Comparison of ENCODE assay signal across 8 cellular contexts in the genomic region with DNA sequence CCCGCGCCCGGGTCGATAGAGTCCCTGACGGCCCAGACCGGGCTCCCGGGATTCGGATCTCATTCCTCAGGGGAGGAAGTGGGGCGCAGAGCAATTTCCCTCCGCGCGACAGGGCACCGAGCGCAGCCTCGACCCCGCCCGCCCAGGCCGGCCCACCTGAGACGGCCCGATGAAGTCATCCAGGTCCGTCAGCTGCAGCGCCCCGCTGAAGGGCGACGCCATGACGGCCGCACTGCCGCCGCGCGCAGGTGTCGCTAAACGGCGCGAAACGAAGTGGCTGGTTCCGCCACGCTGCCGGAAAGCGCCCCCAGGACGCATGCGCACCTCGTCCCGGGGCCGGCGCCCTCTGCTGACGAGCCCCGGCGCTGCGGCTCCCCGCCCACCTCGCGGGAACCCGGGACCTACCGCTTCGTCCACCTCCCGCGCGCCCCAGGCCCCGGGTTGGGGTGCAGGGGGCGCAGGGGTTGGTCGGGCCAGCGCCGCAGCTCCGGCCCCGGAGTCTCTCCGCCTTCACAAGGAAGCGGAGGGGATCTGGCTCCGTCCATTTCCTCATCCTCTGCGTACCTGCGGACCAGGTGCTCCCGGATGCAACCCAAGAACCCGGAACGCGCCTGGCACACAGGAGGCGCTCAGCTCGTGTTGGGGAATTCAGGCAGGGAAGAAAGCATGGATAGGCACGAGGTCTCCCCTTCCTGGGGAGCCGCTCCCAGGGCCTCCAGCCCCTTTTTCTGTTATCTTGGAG. TPM values are rescaled to one million over a fixed set of nuclear protein-coding genes. Genes with fewer than 3 reads are reported as not detected.
DNase-seq lines count a peak whose midpoint lies in the region; ATAC-seq and TF ChIP-seq lines count a peak whose summit lies in the region.

Gene CIAO3, minus strand, starts transcription at position 234 of the 742 bp plus-strand sequence. Its CDS starts 12 bp downstream, at position 222.

- peaks cover 15% of the 10 kb centered on the region for H3F3A ChIP-seq in DOHH2 (ENCODE audit: control insufficient read depth, insufficient read depth)

- peaks cover 48% of the 10 kb centered on the region for H3K4me1 ChIP-seq in DOHH2 (ENCODE audit: control insufficient read depth, low read length)
- H3K4me1 ChIP-seq in foreskin keratinocyte: peaks cover 3% of the 10 kb centered on the region
- H3K4me1 ChIP-seq in neuronal stem cell (ENCODE audit: control insufficient read depth in 2 of 2, insufficient read depth in 1 of 2, low read depth in 1 of 2, low read length in 2 of 2): peaks cover 4 to 5% of the 10 kb centered on the region in 2 donors

- H3K79me2 ChIP-seq in DOHH2 (ENCODE audit: control insufficient read depth, low read length): peaks cover 33% of the 10 kb centered on the region

- H2BK5ac ChIP-seq in neuronal stem cell (ENCODE audit: low read length): peak within 1 kb of the TSS; percentile 66

- ATAC-seq in GM21825 (IDR thresholded peaks at IDR 0.05; ENCODE audit: unreplicated experiment): peak; percentile 69
- peak; percentile 69 for ATAC-seq in foreskin keratinocyte

- no peaks in the 10 kb centered on the region for H4K20me1 ChIP-seq in DOHH2 (ENCODE audit: control insufficient read depth, insufficient read depth, low read depth, low read length)

- no CpG with 5 or more reads among the region's 79 CpGs for WGBS in neuronal stem cell (ENCODE audit: extremely low coverage in 2 of 2, insufficient read length in 2 of 2, insufficient replicate concordance in 1 of 2), 2 donors

- peak within 1 kb of the TSS; percentile 88 for H3K9ac ChIP-seq in neuronal stem cell (ENCODE audit: low read depth, low read length, poor library complexity)

- no peak within 1 kb of the TSS for H2BK120ac ChIP-seq in neuronal stem cell (ENCODE audit: low read depth, low read length)

- H3K4me3 ChIP-seq in DOHH2 (ENCODE audit: low read length): peak within 1 kb of the TSS; percentile 96
- peak within 1 kb of the TSS; percentile 84 to 94 for H3K4me3 ChIP-seq in neuronal stem cell (ENCODE audit: low read length in 2 of 2)

- H3K27ac ChIP-seq in DOHH2 (ENCODE audit: low read depth, low read length) (peak within 1 kb of the TSS; percentile 100), foreskin keratinocyte (peak within 1 kb of the TSS; percentile 43), neuronal stem cell (replicated peaks; ENCODE audit: low read length) (no peak within 1 kb of the TSS)

- TF ChIP-seq CTCF in DOHH2 (IDR thresholded peaks at IDR 0.05; ENCODE audit: low read depth, low read length, poor library complexity, severe bottlenecking) (peak; percentile 87), LNCAP (IDR thresholded peaks at IDR 0.05) (peak; percentile 97), foreskin keratinocyte (conservative IDR thresholded peaks at IDR 0.05) (peak; percentile 99), subcutaneous adipose tissue (IDR thresholded peaks at IDR 0.05; ENCODE audit: low read depth) (no peak)

- H3K14ac ChIP-seq in neuronal stem cell (ENCODE audit: low read length): peak within 1 kb of the TSS; percentile 56

- peaks cover 7% of the 10 kb centered on the region for H3K79me1 ChIP-seq in neuronal stem cell (ENCODE audit: low read depth, low read length)

- peak within 1 kb of the TSS; percentile 90 for H2AK5ac ChIP-seq in neuronal stem cell (ENCODE audit: low read depth, low read length)

- H3K27me3 ChIP-seq in DOHH2 (ENCODE audit: control insufficient read depth, low read length) (no peaks in the 10 kb centered on the region), foreskin keratinocyte (no peaks in the 10 kb centered on the region), neuronal stem cell (ENCODE audit: control insufficient read depth in 3 of 3, insufficient read depth in 3 of 3, low read depth in 1 of 3, low read length in 3 of 3) (no peaks in the 10 kb centered on the region)

- no peaks in the 10 kb centered on the region for H3K9me2 ChIP-seq in DOHH2 (replicated peaks; ENCODE audit: control insufficient read depth, low read length)

- peak within 1 kb of the TSS; percentile 73 for H3K23ac ChIP-seq in neuronal stem cell (ENCODE audit: low read depth, low read length, poor library complexity)

- H2BK12ac ChIP-seq in neuronal stem cell (ENCODE audit: low read length): no peak within 1 kb of the TSS

- H4K8ac ChIP-seq in neuronal stem cell (ENCODE audit: low read depth, low read length): no peak within 1 kb of the TSS

- peak within 1 kb of the TSS; percentile 100 for H2AFZ ChIP-seq in neuronal stem cell (ENCODE audit: low read length)

- peak within 1 kb of the TSS; percentile 76 for H3K4ac ChIP-seq in neuronal stem cell (ENCODE audit: low read length)

- H3K18ac ChIP-seq in neuronal stem cell (ENCODE audit: low read length): peak within 1 kb of the TSS; percentile 90

- peak within 1 kb of the TSS; percentile 38 for H4K91ac ChIP-seq in neuronal stem cell (ENCODE audit: low read depth, low read length, poor library complexity)

- H3K9me3 ChIP-seq in DOHH2 (ENCODE audit: control insufficient read depth, insufficient read depth, low read length) (no peaks in the 10 kb centered on the region), neuronal stem cell (replicated peaks in 1 of 2; ENCODE audit: control insufficient read depth in 2 of 2, insufficient read depth in 1 of 2, low read depth in 1 of 2, low read length in 2 of 2) (no peaks in the 10 kb centered on the region)

- no peak within 1 kb of the TSS for H2BK15ac ChIP-seq in neuronal stem cell (ENCODE audit: low read length)

- H3K4me2 ChIP-seq in DOHH2 (ENCODE audit: low read length): peak within 1 kb of the TSS; percentile 100
- H3K4me2 ChIP-seq in neuronal stem cell (ENCODE audit: insufficient read depth, low read length, poor library complexity, severe bottlenecking): peak within 1 kb of the TSS; percentile 96

- H3K36me3 ChIP-seq in DOHH2 (ENCODE audit: control insufficient read depth, low read length) (peaks cover 39% of the 10 kb centered on the region), neuronal stem cell (replicated peaks in 1 of 2; ENCODE audit: control insufficient read depth in 2 of 2, insufficient read depth in 2 of 2, low read length in 2 of 2) (peaks cover 11 to 21% of the 10 kb centered on the region in 2 donors)

- DNase-seq in SHP77 treated with DMSO at 0.1 percent for 48 hours (lab: John Stamatoyannopoulos, UW) (peak; percentile 45), activated gamma-delta T cell treated with Interleukin-2 at 50 U/mL for 16 hours (peak; percentile 90), foreskin keratinocyte (peak in 1 of 2 donors; percentile 81), neuronal stem cell (ENCODE audit: low spot score) (peak; percentile 91)

RNA-seq across cellular contexts. Expression of gene CIAO3, which starts in this region (rescaled TPM):
- 34.2 and 34.3 TPM in 2 replicates for total RNA-seq in foreskin keratinocyte
- polyA plus RNA-seq in foreskin keratinocyte: 34.7 and 34.8 TPM in 2 replicates
- 14.9 TPM for polyA plus RNA-seq in neuronal stem cell (2013, experiment 1 of 2)
- 15.0 TPM for polyA plus RNA-seq in neuronal stem cell (2013, experiment 2 of 2)
- 10 to 100 TPM; 17.6 to 39.0 (median 22.5) TPM for total RNA-seq in subcutaneous adipose tissue
